In the genomic region with DNA sequence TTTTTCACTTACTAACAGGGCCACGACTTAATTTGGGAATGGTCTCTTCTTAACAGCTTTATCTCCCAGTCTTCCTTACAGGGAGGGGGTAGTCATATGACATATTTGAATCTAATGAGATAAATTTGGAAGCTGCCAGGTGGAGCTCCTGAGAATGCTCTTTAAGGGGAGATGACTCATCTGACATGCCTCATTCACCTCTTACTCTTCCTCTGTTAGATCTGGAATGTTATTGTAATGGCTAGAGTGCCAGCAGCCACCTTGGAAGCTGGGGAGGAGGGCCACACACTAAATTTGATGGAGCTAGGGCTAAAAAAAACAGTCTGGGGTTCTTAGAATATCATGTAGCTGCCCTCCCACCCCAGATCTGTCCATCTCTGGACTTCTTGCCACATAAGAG, we compare ENCODE assay signal across 1 cellular context.
A peak's percentile ranks its signal among the peaks of the same experiment; 100 is the strongest.
TF ChIP-seq lines count a peak whose summit lies in the region.

No MANE protein-coding gene starts in this region.

TF ChIP-seq in WTC11, 78 proteins besides CTCF, POLR2A, EP300 and RAD21:
- TF ChIP-seq, protein P1, sequence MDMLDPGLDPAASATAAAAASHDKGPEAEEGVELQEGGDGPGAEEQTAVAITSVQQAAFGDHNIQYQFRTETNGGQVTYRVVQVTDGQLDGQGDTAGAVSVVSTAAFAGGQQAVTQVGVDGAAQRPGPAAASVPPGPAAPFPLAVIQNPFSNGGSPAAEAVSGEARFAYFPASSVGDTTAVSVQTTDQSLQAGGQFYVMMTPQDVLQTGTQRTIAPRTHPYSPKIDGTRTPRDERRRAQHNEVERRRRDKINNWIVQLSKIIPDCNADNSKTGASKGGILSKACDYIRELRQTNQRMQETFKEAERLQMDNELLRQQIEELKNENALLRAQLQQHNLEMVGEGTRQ (CRISPR knock-in tag; IDR thresholded peaks at IDR 0.05), result no peak
- peak; percentile 57; the same call in 1 of the 2 replicates for TF ChIP-seq TEAD1 (CRISPR knock-in tag; IDR thresholded peaks at IDR 0.05)
